ENCODE assay signal across 34 cellular contexts in the genomic region with DNA sequence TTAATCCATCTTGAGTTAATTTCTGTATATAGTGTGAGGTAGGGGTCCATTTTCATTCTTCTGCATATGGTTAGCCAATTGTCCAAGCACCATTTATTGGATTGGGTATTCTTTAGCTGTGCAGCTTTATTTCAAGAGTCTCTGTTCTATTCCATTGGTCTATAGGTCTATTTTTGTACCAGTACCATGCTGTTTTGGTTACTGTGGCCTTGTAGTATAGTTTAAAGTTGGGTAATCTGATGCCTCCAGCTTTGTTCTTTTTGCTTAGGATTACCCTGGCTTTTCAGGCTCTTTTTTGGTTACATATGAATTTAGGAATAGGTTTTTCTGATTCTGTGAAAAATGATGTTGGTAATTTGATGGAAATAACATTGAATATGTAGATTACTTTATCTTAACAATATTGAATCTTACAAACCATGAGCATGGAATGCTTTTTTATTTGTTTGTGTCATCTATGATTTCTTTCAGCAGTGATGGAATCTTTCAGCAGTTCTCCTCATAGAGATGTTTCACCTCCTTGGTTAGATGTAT.
"Had no signal": no experiment of that assay in that cellular context is flagged by ENCODE, and none has a peak within 500 bp of the region (broad histone marks: within the 10 kb centered on the region; RNA-seq: fewer than 3 reads in every experiment).

No MANE protein-coding gene starts in this region.

- FAIRE-seq: astrocyte, bronchial epithelial cell, frontal cortex had no signal

- DNase-seq: activated CD4-positive, alpha-beta memory T cell treated with anti-CD3 and anti-CD28 coated beads for 36 hours; activated CD4-positive, alpha-beta T cell treated with anti-CD3 and anti-CD28 coated beads for 36 hours; activated CD4-positive, alpha-beta T cell treated with anti-CD3 and anti-CD28 coated beads, Interleukin-2, amount 10 ng/mL, durations not matched to agents 24 days and 14 days; activated CD4-positive, CD25-positive, alpha-beta regulatory T cell; activated CD4-positive, CD25-positive, alpha-beta regulatory T cell treated with anti-CD3 and anti-CD28 coated beads, Interleukin-2, amount 50 U/mL, for 72 hours; activated CD8-positive, alpha-beta memory T cell treated with anti-CD3 and anti-CD28 coated beads, Interleukin-2, amount 10 ng/mL, durations not matched to agents 7 days and 5 days; activated CD8-positive, alpha-beta memory T cell treated with anti-CD3 and anti-CD28 coated beads, Interleukin-2, amount 50 U/mL, for 48 hours; activated CD8-positive, alpha-beta T cell treated with anti-CD3 and anti-CD28 coated beads, Interleukin-2, amount 10 ng/mL, durations not matched to agents 7 days and 5 days; activated gamma-delta T cell; activated naive CD4-positive, alpha-beta T cell; activated naive CD4-positive, alpha-beta T cell treated with anti-CD3 and anti-CD28 coated beads, Interleukin-2, amount 10 ng/mL, durations not matched to agents 7 days and 5 days; activated naive CD8-positive, alpha-beta T cell treated with anti-CD3 and anti-CD28 coated beads, Interleukin-2, amount 10 ng/mL, durations not matched to agents 7 days and 5 days; activated T-cell treated with anti-CD3 and anti-CD28 coated beads for 4 hours; activated T-cell treated with anti-CD3 and anti-CD28 coated beads, Interleukin-2, amount 50 U/mL, for 24 hours; activated T-cell treated with anti-CD3 and anti-CD28 coated beads, Interleukin-2, amount 50 U/mL, for 72 hours; anterior cingulate cortex; brain microvascular endothelial cell; dorsolateral prefrontal cortex; effector memory CD4-positive, alpha-beta T cell; endodermal cell; foreskin fibroblast; head of caudate nucleus; hippocampal formation; T1000; WERI-Rb-1 had no signal

- H3K4me3 Mint-ChIP-seq: activated CD4-positive, alpha-beta memory T cell treated with anti-CD3 and anti-CD28 coated beads for 36 hours; activated CD4-positive, alpha-beta T cell treated with anti-CD3 and anti-CD28 coated beads for 36 hours; activated CD4-positive, alpha-beta T cell treated with anti-CD3 and anti-CD28 coated beads, Interleukin-2, amount 10 ng/mL, durations not matched to agents 24 days and 14 days; activated CD8-positive, alpha-beta memory T cell treated with anti-CD3 and anti-CD28 coated beads, Interleukin-2, amount 10 ng/mL, durations not matched to agents 7 days and 5 days; activated CD8-positive, alpha-beta T cell treated with anti-CD3 and anti-CD28 coated beads, Interleukin-2, amount 10 ng/mL, durations not matched to agents 7 days and 5 days; activated naive CD4-positive, alpha-beta T cell treated with anti-CD3 and anti-CD28 coated beads, Interleukin-2, amount 10 ng/mL, durations not matched to agents 7 days and 5 days; activated naive CD8-positive, alpha-beta T cell treated with anti-CD3 and anti-CD28 coated beads, Interleukin-2, amount 10 ng/mL, durations not matched to agents 7 days and 5 days; activated T-cell treated with anti-CD3 and anti-CD28 coated beads, Interleukin-2, amount 50 U/mL, for 24 hours; activated T-cell treated with anti-CD3 and anti-CD28 coated beads, Interleukin-2, amount 50 U/mL, for 72 hours; central memory CD8-positive, alpha-beta T cell; dendritic cell treated with granulocyte-macrophage colony-stimulating factor and Interleukin-4, amounts not matched to agents 40 ng/mL and 50 ng/mL, for 4 days; endodermal cell; T-helper 2 cell treated with Interferon-gamma antibody and Interleukin-4, amounts not matched to agents 5 μg/mL and 100 μg/mL, for 36 hours had no signal

- H3K4me3 ChIP-seq: coronary artery, dorsolateral prefrontal cortex had no signal

- H3K27me3 ChIP-seq: brain microvascular endothelial cell had no signal

- H3K4me1 Mint-ChIP-seq: endodermal cell had no signal

- H3K36me3 ChIP-seq: brain microvascular endothelial cell, WERI-Rb-1 had no signal

- H3K27ac Mint-ChIP-seq: activated CD4-positive, alpha-beta memory T cell treated with anti-CD3 and anti-CD28 coated beads for 36 hours; activated CD4-positive, alpha-beta T cell treated with anti-CD3 and anti-CD28 coated beads for 36 hours; activated CD4-positive, alpha-beta T cell treated with anti-CD3 and anti-CD28 coated beads, Interleukin-2, amount 10 ng/mL, durations not matched to agents 24 days and 14 days; activated CD8-positive, alpha-beta memory T cell treated with anti-CD3 and anti-CD28 coated beads, Interleukin-2, amount 10 ng/mL, durations not matched to agents 7 days and 5 days; activated CD8-positive, alpha-beta T cell treated with anti-CD3 and anti-CD28 coated beads, Interleukin-2, amount 10 ng/mL, durations not matched to agents 7 days and 5 days; activated naive CD4-positive, alpha-beta T cell treated with anti-CD3 and anti-CD28 coated beads, Interleukin-2, amount 10 ng/mL, durations not matched to agents 7 days and 5 days; activated naive CD4-positive, alpha-beta T cell treated with anti-CD3 and anti-CD28 coated beads, Interleukin-2, amount 50 U/mL, for 72 hours; activated naive CD8-positive, alpha-beta T cell treated with anti-CD3 and anti-CD28 coated beads, Interleukin-2, amount 10 ng/mL, durations not matched to agents 7 days and 5 days; activated T-cell treated with anti-CD3 and anti-CD28 coated beads, Interleukin-2, amount 50 U/mL, for 24 hours; activated T-cell treated with anti-CD3 and anti-CD28 coated beads, Interleukin-2, amount 50 U/mL, for 72 hours; dendritic cell treated with granulocyte-macrophage colony-stimulating factor and Interleukin-4, amounts not matched to agents 40 ng/mL and 50 ng/mL, for 4 days; endodermal cell; T-helper 2 cell treated with Interferon-gamma antibody and Interleukin-4, amounts not matched to agents 5 μg/mL and 100 μg/mL, for 36 hours had no signal

- ATAC-seq: activated CD4-positive, alpha-beta T cell treated with anti-CD3 and anti-CD28 coated beads for 36 hours; activated CD8-positive, alpha-beta memory T cell treated with anti-CD3 and anti-CD28 coated beads, Interleukin-2, amount 10 ng/mL, durations not matched to agents 7 days and 5 days; activated CD8-positive, alpha-beta T cell treated with anti-CD3 and anti-CD28 coated beads, Interleukin-2, amount 10 ng/mL, durations not matched to agents 7 days and 5 days; activated naive CD4-positive, alpha-beta T cell treated with anti-CD3 and anti-CD28 coated beads, Interleukin-2, amount 50 U/mL, for 72 hours; activated T-cell treated with anti-CD3 and anti-CD28 coated beads, Interleukin-2, amount 50 U/mL, for 72 hours; esophagus mucosa had no signal

- H3K27me3 Mint-ChIP-seq: activated CD4-positive, alpha-beta memory T cell treated with anti-CD3 and anti-CD28 coated beads for 36 hours; activated CD4-positive, alpha-beta T cell treated with anti-CD3 and anti-CD28 coated beads for 36 hours; activated CD4-positive, alpha-beta T cell treated with anti-CD3 and anti-CD28 coated beads, Interleukin-2, amount 10 ng/mL, durations not matched to agents 24 days and 14 days; activated CD8-positive, alpha-beta memory T cell treated with anti-CD3 and anti-CD28 coated beads, Interleukin-2, amount 10 ng/mL, durations not matched to agents 7 days and 5 days; activated naive CD8-positive, alpha-beta T cell treated with anti-CD3 and anti-CD28 coated beads, Interleukin-2, amount 10 ng/mL, durations not matched to agents 7 days and 5 days; activated T-cell treated with anti-CD3 and anti-CD28 coated beads, Interleukin-2, amount 50 U/mL, for 24 hours; dendritic cell treated with granulocyte-macrophage colony-stimulating factor and Interleukin-4, amounts not matched to agents 40 ng/mL and 50 ng/mL, for 4 days had no signal

- H3K36me3 Mint-ChIP-seq: activated naive CD4-positive, alpha-beta T cell treated with anti-CD3 and anti-CD28 coated beads, Interleukin-2, amount 10 ng/mL, durations not matched to agents 7 days and 5 days had no signal

- H3K9me3 Mint-ChIP-seq: central memory CD8-positive, alpha-beta T cell had no signal
